In the genomic region with DNA sequence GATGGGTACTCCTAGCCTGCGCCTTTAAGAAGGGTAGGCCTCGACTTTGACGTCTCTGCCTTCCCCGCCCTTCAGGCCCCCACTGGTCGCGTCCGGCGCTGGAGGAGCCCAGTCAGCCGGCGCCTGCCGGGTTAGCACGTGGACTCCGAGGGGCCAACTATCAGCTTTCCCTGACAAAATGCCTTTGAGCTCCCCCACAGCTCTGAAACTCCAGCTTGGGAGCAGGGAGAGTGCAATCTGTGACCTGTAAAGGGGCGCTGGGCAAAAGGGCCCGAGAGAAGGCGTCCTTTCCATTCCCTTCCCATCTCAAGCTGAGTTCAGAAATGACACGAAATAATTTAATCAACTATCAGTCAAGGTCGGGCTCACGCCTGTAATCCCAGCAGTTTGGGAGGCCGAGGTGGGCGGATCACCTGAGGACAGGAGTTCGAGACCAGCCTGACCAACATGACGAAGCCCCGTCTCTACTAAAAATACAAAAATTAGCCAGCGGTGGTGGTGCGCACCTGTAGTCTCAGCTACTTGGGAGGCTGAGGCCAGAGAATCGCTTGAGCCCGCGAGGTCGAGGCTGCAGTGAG, we compare ENCODE assay signal across 8 cellular contexts. TPM values are rescaled to one million over a fixed set of nuclear protein-coding genes. Genes with fewer than 3 reads are reported as not detected.
DNase-seq lines count a peak whose midpoint lies in the region; ATAC-seq and TF ChIP-seq lines count a peak whose summit lies in the region.

No MANE protein-coding gene starts in this region.

- no peak for TF ChIP-seq POLR2A in transverse colon (IDR thresholded peaks at IDR 0.05)

- H3K4me3 ChIP-seq in HFF-Myc (replicated peaks; ENCODE audit: low read depth, low read length) = no peak overlapping the region
- peak overlapping the region in 3 of 4 donors; percentile 71 to 97 (median 95) for H3K4me3 ChIP-seq in transverse colon

- peak overlapping the region; percentile 87 to 95 for H3K27ac Mint-ChIP-seq in activated naive CD4-positive, alpha-beta T cell treated with anti-CD3 and anti-CD28 coated beads, Interleukin-2, amount 50 U/mL, for 72 hours

- in situ Hi-C loops in transverse colon (cut with MboI; ENCODE audit: low pct_ligation_motif_present in 1 of 4, low pct_unique_long_range_greater_than_20kb in 1 of 4, low sequenced_read_pairs in 3 of 4) = loop anchor here in 1 of 4 donors (10.0 kb wide), 1 partner anchor 112 kb away; a partner anchor contains a TSS

- TF ChIP-seq EP300 in transverse colon (IDR thresholded peaks at IDR 0.05; ENCODE audit: low read depth) = no peak

- peak; percentile 98 for DNase-seq in EL
- peak; percentile 91 for DNase-seq in HFF-Myc (ENCODE audit: extremely low read depth, low read depth)
- DNase-seq in NCI-H1417 (lab: John Stamatoyannopoulos, UW) = peak; percentile 92 to 97 (median 96)
- peak; percentile 94 for DNase-seq in SKM-1 (lab: John Stamatoyannopoulos, UW; ENCODE audit: unreplicated experiment)
- peak; percentile 85 to 90 for DNase-seq in activated naive CD4-positive, alpha-beta T cell treated with anti-CD3 and anti-CD28 coated beads, Interleukin-2, amount 50 U/mL, for 72 hours (ENCODE audit: low spot score in 2 of 2)
- DNase-seq in head of caudate nucleus = peak; percentile 96 to 100 (median 99)
- DNase-seq in posterior vena cava (ENCODE audit: low spot score) = peak; percentile 99
- peak; percentile 98 for DNase-seq in transverse colon

- H3K9me3 Mint-ChIP-seq in activated naive CD4-positive, alpha-beta T cell treated with anti-CD3 and anti-CD28 coated beads, Interleukin-2, amount 50 U/mL, for 72 hours = no peaks in the 10 kb centered on the region

- no peaks in the 10 kb centered on the region for H3K27me3 ChIP-seq in transverse colon

- H3K36me3 Mint-ChIP-seq in activated naive CD4-positive, alpha-beta T cell treated with anti-CD3 and anti-CD28 coated beads, Interleukin-2, amount 50 U/mL, for 72 hours = peaks cover 0 to 5% of the 10 kb centered on the region in 2 donors

- 27 to 93% methylated on average over 3 to 30 of the region's 30 CpGs for WGBS in transverse colon (ENCODE audit: low coverage in 1 of 2), 2 donors

- H3K4me1 ChIP-seq in transverse colon = peaks cover 8 to 38% (median 25%) of the 10 kb centered on the region in 4 donors

- intact Hi-C loops in head of caudate nucleus (cut with DNase I) = loop anchor here (2.0 kb wide), 1 partner anchor 108 kb away; a partner anchor contains a TSS
- intact Hi-C loops in posterior vena cava (cut with DNase I) = no loop called here
- intact Hi-C loops in transverse colon (cut with DNase I; ENCODE audit: low total_unique reads) = no loop called here

- peak overlapping the region; percentile 93 to 98 (median 96) for H3K27ac ChIP-seq in transverse colon

- H3K36me3 ChIP-seq in transverse colon = no peaks in the 10 kb centered on the region

- peak; percentile 46 to 77 for ATAC-seq in activated naive CD4-positive, alpha-beta T cell treated with anti-CD3 and anti-CD28 coated beads, Interleukin-2, amount 50 U/mL, for 72 hours

- no peaks in the 10 kb centered on the region for H3K9me3 ChIP-seq in transverse colon

- TF ChIP-seq CTCF in HFF-Myc (IDR thresholded peaks at IDR 0.05; ENCODE audit: low read depth, low read length, missing control alignments) (no peak), transverse colon (IDR thresholded peaks at IDR 0.05) (no peak)

RNA-seq across cellular contexts. Expression of a gene that starts 2.3 kb away (rescaled TPM):
- total RNA-seq in activated naive CD4-positive, alpha-beta T cell treated with anti-CD3 and anti-CD28 coated beads, Interleukin-2, amount 50 U/mL, for 72 hours = 100 to 1,000 TPM in 1 of 2 donors, 10 to 100 TPM in 1; 92.4 to 131 TPM
- 10 to 100 TPM; 47.0 to 56.9 TPM for total RNA-seq in posterior vena cava
- total RNA-seq in transverse colon = 100 to 1,000 TPM; 136 to 154 (median 141) TPM

RNA-seq across cellular contexts. Expression of a gene that starts 18.1 kb away (rescaled TPM):
- total RNA-seq in activated naive CD4-positive, alpha-beta T cell treated with anti-CD3 and anti-CD28 coated beads, Interleukin-2, amount 50 U/mL, for 72 hours = 10 to 100 TPM; 65.0 to 73.0 TPM
- 100 to 1,000 TPM; 149 to 261 TPM for total RNA-seq in posterior vena cava
- total RNA-seq in transverse colon = 1,000 to 10,000 TPM in 1 of 4 donors, 100 to 1,000 TPM in 3; 546 to 1,119 (median 694) TPM

RNA-seq across cellular contexts. Expression of a gene that starts 18.6 kb away (rescaled TPM):
- total RNA-seq in activated naive CD4-positive, alpha-beta T cell treated with anti-CD3 and anti-CD28 coated beads, Interleukin-2, amount 50 U/mL, for 72 hours = 1 to 10 TPM; 1.0 to 1.9 TPM
- under 1 TPM in 1 of 2 donors, not detected in 1; 0.83 TPM for total RNA-seq in posterior vena cava
- total RNA-seq in transverse colon = 1 to 10 TPM in 2 of 4 donors, under 1 TPM in 1, not detected in 1; 0.48 to 7.6 (median 1.1) TPM

RNA-seq across cellular contexts. Expression of a gene that starts 36.7 kb away (rescaled TPM):
- total RNA-seq in activated naive CD4-positive, alpha-beta T cell treated with anti-CD3 and anti-CD28 coated beads, Interleukin-2, amount 50 U/mL, for 72 hours = under 1 TPM; 0.35 to 0.43 TPM
- total RNA-seq in posterior vena cava = under 1 TPM; 0.43 to 0.69 TPM
- 1 to 10 TPM in 1 of 4 donors, under 1 TPM in 2, not detected in 1; 0.14 to 7.9 (median 0.95) TPM for total RNA-seq in transverse colon

RNA-seq across cellular contexts. Expression of a gene that starts 59.0 kb away (rescaled TPM):
- total RNA-seq in activated naive CD4-positive, alpha-beta T cell treated with anti-CD3 and anti-CD28 coated beads, Interleukin-2, amount 50 U/mL, for 72 hours = not detected
- total RNA-seq in posterior vena cava (1 to 10 TPM; 1.5 to 4.2 TPM), transverse colon (not detected)
